Comparison of ENCODE assay signal across 9 cellular contexts in the genomic region with DNA sequence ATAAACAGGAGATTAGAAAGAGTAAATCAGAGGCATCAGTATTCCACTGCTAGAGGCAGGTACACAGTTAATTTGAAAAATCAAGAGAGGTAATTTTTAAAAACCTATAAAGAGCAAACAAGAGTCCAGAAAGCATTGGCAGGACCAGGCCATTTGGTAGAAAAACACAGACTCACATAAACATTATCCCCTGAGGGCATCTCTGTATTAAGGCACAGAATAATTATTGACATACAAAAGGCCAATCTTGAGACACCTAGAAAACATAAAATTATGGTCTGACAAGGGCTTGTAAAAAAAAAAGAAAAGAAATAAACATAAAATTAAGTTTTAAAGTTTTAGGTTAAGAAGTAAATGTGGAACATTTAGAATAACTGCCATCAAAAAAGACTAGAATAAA.
"Had no signal": no experiment of that assay in that cellular context is flagged by ENCODE, and none has a peak within 500 bp of the region (broad histone marks: within the 10 kb centered on the region; RNA-seq: fewer than 3 reads in every experiment).

No MANE protein-coding gene starts in this region.

- H3K4me3 ChIP-seq: GM23338, K562 had no signal

- DNase-seq: H9, HCEC 1CT, HFFc6, IMR-90, KG1 had no signal

- ATAC-seq: GM23338, HepG2, K562 had no signal

- H3K27ac ChIP-seq: HL-60 had no signal
